20 cellular contexts compared by ENCODE assay signal in genomic region chr13:24925318-24926231, GRCh38.
A peak's percentile ranks its signal among the peaks of the same experiment; 100 is the strongest.
DNase-seq lines count a peak whose midpoint lies in the region; ATAC-seq, FAIRE-seq and TF ChIP-seq lines count a peak whose summit lies in the region.
"Had no signal": no experiment of that assay in that cellular context is flagged by ENCODE, and none has a peak within 500 bp of the region (broad histone marks: within the 10 kb centered on the region; RNA-seq: fewer than 3 reads in every experiment).

No MANE protein-coding gene starts in this region.

- H3K79me2 ChIP-seq in HepG2 (ENCODE audit: insufficient read depth, low read length) = peaks cover 19% of the 10 kb centered on the region

- CTCF ChIA-PET in HepG2 (lab: Yijun Ruan, JAX; ENCODE audit: low intra/inter-chr PET ratio, low total read pairs) = no interaction called here

- H3K4me3 Mint-ChIP-seq in progenitor cell of endocrine pancreas (ENCODE audit: low read depth) = peak overlapping the region; percentile 29

- peaks cover 17% of the 10 kb centered on the region for H3K4me1 Mint-ChIP-seq in progenitor cell of endocrine pancreas (ENCODE audit: low read depth)

- no peaks in the 10 kb centered on the region for H3K36me3 ChIP-seq in HepG2 (replicated peaks in 1 of 2; ENCODE audit: control insufficient read depth in 1 of 2, insufficient read depth in 2 of 2, low read length in 2 of 2)
- no peaks in the 10 kb centered on the region for H3K36me3 ChIP-seq in esophagus squamous epithelium

- peak overlapping the region; percentile 45 for H3K9ac ChIP-seq in HepG2 (ENCODE audit: insufficient read depth, low read depth, low read length)
- H3K9ac ChIP-seq: SK-N-SH had no signal

- H4K20me1 ChIP-seq in HepG2 (ENCODE audit: insufficient read depth, low read length) = no peaks in the 10 kb centered on the region

- H3K36me3 Mint-ChIP-seq in progenitor cell of endocrine pancreas (ENCODE audit: insufficient read depth) = no peaks in the 10 kb centered on the region

- intact Hi-C loops in HepG2 (cut with micrococcal nuclease; ENCODE audit: unreplicated experiment) (no loop called here), esophagus squamous epithelium (cut with DNase I) (no loop called here)

- H3K27ac ChIP-seq in HepG2 (ENCODE audit: extremely low read length, insufficient read depth, low read length) (no peak overlapping the region), esophagus squamous epithelium (no peak overlapping the region)

- H3K9me3 ChIP-seq in HepG2 (ENCODE audit: low read length) (no peaks in the 10 kb centered on the region), esophagus squamous epithelium (no peaks in the 10 kb centered on the region)
- H3K9me3 ChIP-seq: SK-N-SH had no signal

- H3K4me3 ChIP-seq in HepG2 (replicated peaks in 1 of 3; ENCODE audit: insufficient read depth in 1 of 3, low read depth in 2 of 3, low read length in 3 of 3) = peak overlapping the region; percentile 39 to 56 (median 48)
- no peak overlapping the region for H3K4me3 ChIP-seq in esophagus squamous epithelium

- H3K27me3 ChIP-seq in HepG2 (ENCODE audit: control insufficient read depth in 1 of 2, insufficient read depth in 2 of 2, low read length in 2 of 2) (no peaks in the 10 kb centered on the region; a peak in 1 of 5 replicates), esophagus squamous epithelium (peaks cover 0 to 13% (median 0%) of the 10 kb centered on the region in 4 donors)

- H3K4me2 ChIP-seq in HepG2 (ENCODE audit: low read depth, low read length) = peak overlapping the region; percentile 89
- H3K4me2 ChIP-seq: SK-N-SH had no signal

- DNase-seq in DMS53 treated with DMSO at 0.1 percent for 48 hours (lab: John Stamatoyannopoulos, UW; ENCODE audit: unreplicated experiment) (peak; percentile 19), LoVo (ENCODE audit: low spot score) (peak; percentile 14), HepG2 (ENCODE audit: low spot score) (peak; percentile 43), progenitor cell of endocrine pancreas (ENCODE audit: low spot score, unreplicated experiment) (no peak), esophagus squamous epithelium (lab: John Stamatoyannopoulos, UW) (no peak), dermis blood vessel endothelial cell (no peak), iPS-NIHi11 (ENCODE audit: low spot score) (no peak)
- DNase-seq: ACHN, AML-193, Calu3, DMS79 treated with DMSO at 0.1 percent for 48 hours, Karpas-422, MM.1S, NCI-H1092 treated with DMSO at 0.1 percent for 48 hours, NCI-H187, SHP77, SK-N-SH had no signal

- peaks cover 8% of the 10 kb centered on the region for H3K27me3 Mint-ChIP-seq in progenitor cell of endocrine pancreas

- peak; percentile 66 for ATAC-seq in HepG2
- no peak for ATAC-seq in GM21529 (IDR thresholded peaks at IDR 0.05; ENCODE audit: unreplicated experiment)

- BruUV-seq in HepG2 (replicated peaks; lab: Mats Ljungman, UMichigan) = no TSS peak

- FAIRE-seq in HepG2 (lab: Jason Lieb, UNC) = peak; percentile 39
- FAIRE-seq: G401.6, H1 had no signal

- 0 out of 2 replicates have a peak, but pooled peaks have one; percentile 8 for TF ChIP-seq CTCF in HepG2 (CRISPR knock-in tag; IDR thresholded peaks at IDR 0.05)
- TF ChIP-seq CTCF in progenitor cell of endocrine pancreas (IDR thresholded peaks at IDR 0.05; ENCODE audit: unreplicated experiment) = no peak
- no peak for TF ChIP-seq CTCF in esophagus squamous epithelium (IDR thresholded peaks at IDR 0.05)

- in situ Hi-C loops in HepG2 (cut with HindIII; ENCODE audit: extremely low pct_ligation_motif_present, low pct_unique_long_range_greater_than_20kb) = no loop called here

- peaks cover 6% of the 10 kb centered on the region for H3K9me3 Mint-ChIP-seq in progenitor cell of endocrine pancreas (ENCODE audit: low read depth)

- peak overlapping the region; percentile 37 for H2AFZ ChIP-seq in HepG2 (ENCODE audit: low read length)

- TF ChIP-seq POLR2A in HepG2 (IDR thresholded peaks at IDR 0.05; ENCODE audit: insufficient read depth in 1 of 2, low read depth in 2 of 2, low read length in 2 of 2) = peak in 1 of 2 experiments; percentile 30; a peak in 1 of 4 replicates
- no peak for TF ChIP-seq POLR2A in esophagus squamous epithelium (IDR thresholded peaks at IDR 0.05)

- WGBS in HepG2 (ENCODE audit: low lambda C conversion rate) = 13% methylated on average over 15 of the region's 15 CpGs
- 86 to 88% methylated on average over 12 to 15 of the region's 15 CpGs for WGBS in esophagus squamous epithelium, 2 donors

- TF ChIP-seq EP300 in HepG2 (IDR thresholded peaks at IDR 0.05; ENCODE audit: low read depth in 2 of 2, low read length in 2 of 2) (no peak), HepG2 (CRISPR knock-in tag; IDR thresholded peaks at IDR 0.05; ENCODE audit: borderline replicate concordance) (no peak)

- POLR2A ChIA-PET in HepG2 (lab: Yijun Ruan, JAX) = no interaction called here

- H3K4me1 ChIP-seq in HepG2 (ENCODE audit: insufficient read depth, low read length) (peaks cover 53% of the 10 kb centered on the region), esophagus squamous epithelium (peaks cover 4 to 18% (median 5%) of the 10 kb centered on the region in 3 donors)

- H3K27ac Mint-ChIP-seq in progenitor cell of endocrine pancreas = peak overlapping the region; percentile 70

- TF ChIP-seq RAD21 in HepG2 (CRISPR knock-in tag; IDR thresholded peaks at IDR 0.05) = no peak

TF ChIP-seq in HepG2, 621 proteins besides CTCF, POLR2A, EP300 and RAD21 (continues in another document):
- TF ChIP-seq ZSCAN21 (CRISPR knock-in tag; IDR thresholded peaks at IDR 0.05; ENCODE audit: borderline replicate concordance) (no peak), PBX2 (CRISPR knock-in tag; IDR thresholded peaks at IDR 0.05) (no peak), TARDBP (CRISPR knock-in tag; IDR thresholded peaks at IDR 0.05) (no peak), MAZ (IDR thresholded peaks at IDR 0.05; ENCODE audit: borderline replicate concordance, low read depth, low read length) (no peak), MAZ (CRISPR knock-in tag; IDR thresholded peaks at IDR 0.05; ENCODE audit: low read depth) (no peak), ZNF10 (CRISPR knock-in tag; IDR thresholded peaks at IDR 0.05; ENCODE audit: borderline replicate concordance, low read depth) (no peak), GATAD2A (CRISPR knock-in tag; IDR thresholded peaks at IDR 0.05) (peak; percentile 46), ZNF121 (CRISPR knock-in tag; IDR thresholded peaks at IDR 0.05) (0 out of 2 replicates have a peak, but pooled peaks have one; percentile 9), PREB (CRISPR knock-in tag; IDR thresholded peaks at IDR 0.05) (no peak), XRCC5 (optimal IDR thresholded peaks at IDR 0.05; ENCODE audit: low read length) (no peak), BHLHE40 (IDR thresholded peaks at IDR 0.05; ENCODE audit: low read length) (peak; percentile 33; the same call in 1 of the 2 replicates), KLF12 (CRISPR knock-in tag; IDR thresholded peaks at IDR 0.05; ENCODE audit: borderline replicate concordance) (no peak), ZGPAT (CRISPR knock-in tag; IDR thresholded peaks at IDR 0.05) (0 out of 2 replicates have a peak, but pooled peaks have one; percentile 33), ZBTB25 (CRISPR knock-in tag; IDR thresholded peaks at IDR 0.05) (0 out of 2 replicates have a peak, but pooled peaks have one; percentile 21), EHMT2 (IDR thresholded peaks at IDR 0.05; ENCODE audit: borderline replicate concordance, low read depth, low read length) (no peak), ZNF292 (CRISPR knock-in tag; IDR thresholded peaks at IDR 0.05; ENCODE audit: borderline replicate concordance, low read depth) (peak; percentile 62; the same call in 1 of the 2 replicates)

Comparison
In these comparisons a context has a peak if more than half of its experiments do, and no peak if none do; other contexts are left out.
1. DNase-seq: peak in DMS53 treated with DMSO at 0.1 percent for 48 hours (single experiment), LoVo (single experiment) and HepG2 (single experiment); none in progenitor cell of endocrine pancreas (single experiment), esophagus squamous epithelium (single experiment), dermis blood vessel endothelial cell (single experiment) and iPS-NIHi11 (single experiment).
2. H3K4me3 ChIP-seq: peak in HepG2 (3 of 3); none in esophagus squamous epithelium (0 of 4).